Comparison of ENCODE assay signal across 19 cellular contexts in the genomic region with DNA sequence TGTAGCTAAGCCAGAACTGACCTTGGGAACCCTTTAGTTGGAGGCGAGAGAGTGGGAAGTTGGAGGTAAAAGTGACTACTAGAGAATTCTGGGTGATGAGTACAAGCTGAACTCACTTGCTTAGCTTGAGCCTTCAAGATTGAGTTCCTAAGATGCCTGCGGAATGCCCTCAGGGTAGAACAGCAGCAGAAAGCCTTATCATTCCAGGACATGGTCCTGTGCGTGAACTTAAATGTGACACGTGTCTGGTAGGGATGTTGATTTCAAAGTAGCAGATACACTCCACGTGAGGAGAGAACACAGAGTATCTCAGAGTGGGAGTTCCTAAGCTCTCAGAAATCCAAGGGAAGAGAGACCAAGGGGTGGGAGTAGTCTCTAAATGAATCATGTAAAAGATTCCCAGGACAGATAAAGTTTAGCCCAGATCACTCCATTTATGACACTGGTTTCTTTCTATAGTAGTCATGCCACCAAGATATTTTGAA.
DNase-seq lines count a peak whose midpoint lies in the region; ATAC-seq, FAIRE-seq and TF ChIP-seq lines count a peak whose summit lies in the region.
"Had no signal": no experiment of that assay in that cellular context is flagged by ENCODE, and none has a peak within 500 bp of the region (broad histone marks: within the 10 kb centered on the region; RNA-seq: fewer than 3 reads in every experiment).

No MANE protein-coding gene starts in this region.

- FAIRE-seq in HepG2 (lab: Jason Lieb, UNC): no peak
- no peak for FAIRE-seq in kidney (lab: Jason Lieb, UNC)
- FAIRE-seq: urothelium cell line had no signal

- H4K20me1 ChIP-seq in HepG2 (ENCODE audit: insufficient read depth, low read length): no peaks in the 10 kb centered on the region
- no peaks in the 10 kb centered on the region for H4K20me1 ChIP-seq in OCI-LY3 (ENCODE audit: insufficient read depth, low read length)

- H2AFZ ChIP-seq in HepG2 (ENCODE audit: low read length): no peak overlapping the region
- peak overlapping the region; percentile 33; the same call in 1 of the 2 replicates for H2AFZ ChIP-seq in OCI-LY3 (ENCODE audit: low read depth, low read length)

- H3K27me3 ChIP-seq in liver (ENCODE audit: control insufficient read depth in 4 of 4, insufficient read depth in 4 of 4, low read length in 3 of 4) (no peaks in the 10 kb centered on the region), HepG2 (ENCODE audit: control insufficient read depth in 1 of 2, insufficient read depth in 2 of 2, low read length in 2 of 2) (no peaks in the 10 kb centered on the region), OCI-LY3 (ENCODE audit: low read depth, low read length) (no peaks in the 10 kb centered on the region)

- no peaks in the 10 kb centered on the region for H3K9me3 ChIP-seq in liver (ENCODE audit: control insufficient read depth in 4 of 4, low read length in 3 of 4)
- no peaks in the 10 kb centered on the region for H3K9me3 ChIP-seq in HepG2 (ENCODE audit: low read length)
- peaks cover 11% of the 10 kb centered on the region; the same call in 1 of the 2 replicates for H3K9me3 ChIP-seq in OCI-LY3 (ENCODE audit: insufficient read depth, low read length)
- H3K9me3 ChIP-seq in kidney (ENCODE audit: control insufficient read depth in 1 of 2, low read length in 2 of 2): no peaks in the 10 kb centered on the region
- H3K9me3 ChIP-seq: HAP-1 had no signal

- ATAC-seq in HepG2: no peak
- no peak for ATAC-seq in GM19328 (IDR thresholded peaks at IDR 0.05; ENCODE audit: unreplicated experiment)
- ATAC-seq in GM18502 (IDR thresholded peaks at IDR 0.05; ENCODE audit: poor library complexity, unreplicated experiment): no peak
- ATAC-seq: stimulated activated memory B cell treated with anti-CD40 and anti-IgM and Interleukin-4, amounts not matched to agents 10 μg/mL and 1 μg/mL and 100 μg/mL, for 72 hours had no signal

- H3K79me2 ChIP-seq in HepG2 (ENCODE audit: insufficient read depth, low read length) (no peaks in the 10 kb centered on the region), OCI-LY3 (ENCODE audit: low read length) (no peaks in the 10 kb centered on the region)

- 65% methylated on average over 5 of the region's 5 CpGs for WGBS in liver
- 36% methylated on average over 5 of the region's 5 CpGs for WGBS in HepG2 (ENCODE audit: low lambda C conversion rate)

- TF ChIP-seq RAD21 in liver (IDR thresholded peaks at IDR 0.05) (no peak), HepG2 (CRISPR knock-in tag; IDR thresholded peaks at IDR 0.05) (no peak)

- H3K4me3 ChIP-seq in liver (ENCODE audit: low read depth in 1 of 3, low read length in 3 of 3): no peak overlapping the region
- no peak overlapping the region for H3K4me3 ChIP-seq in HepG2 (replicated peaks in 1 of 3; ENCODE audit: insufficient read depth in 1 of 3, low read depth in 2 of 3, low read length in 3 of 3)
- H3K4me3 ChIP-seq in OCI-LY3 (ENCODE audit: low read length): peak overlapping the region; percentile 63
- H3K4me3 ChIP-seq in kidney (ENCODE audit: low read length in 2 of 2): peak overlapping the region; percentile 12 to 53
- H3K4me3 ChIP-seq: HAP-1 had no signal

- POLR2A ChIA-PET in HepG2 (lab: Yijun Ruan, JAX): no interaction called here

- no peak for TF ChIP-seq POLR2A in HepG2 (IDR thresholded peaks at IDR 0.05; ENCODE audit: insufficient read depth in 1 of 2, low read depth in 2 of 2, low read length in 2 of 2)

- TF ChIP-seq EP300 in HepG2 (IDR thresholded peaks at IDR 0.05; ENCODE audit: low read depth in 2 of 2, low read length in 2 of 2) (no peak), HepG2 (CRISPR knock-in tag; IDR thresholded peaks at IDR 0.05; ENCODE audit: borderline replicate concordance) (no peak)

- H3K4me2 ChIP-seq in HepG2 (ENCODE audit: low read depth, low read length): no peak overlapping the region
- H3K4me2 ChIP-seq in OCI-LY3 (ENCODE audit: low read length): peak overlapping the region; percentile 80

- H3K4me1 ChIP-seq in liver (ENCODE audit: control insufficient read depth in 4 of 4, insufficient read depth in 4 of 4, low read length in 3 of 4) (peaks cover 0 to 15% (median 14%) of the 10 kb centered on the region in 4 donors), HepG2 (ENCODE audit: insufficient read depth, low read length) (no peaks in the 10 kb centered on the region; the same call in 1 of the 2 replicates), OCI-LY3 (ENCODE audit: low read length) (peaks cover 46% of the 10 kb centered on the region), kidney (ENCODE audit: control insufficient read depth in 1 of 2, insufficient read depth in 1 of 2, low read depth in 1 of 2, low read length in 2 of 2) (peaks cover 12 to 13% of the 10 kb centered on the region in 2 donors)
- H3K4me1 ChIP-seq: HAP-1 had no signal

- DNase-seq in HepG2 (ENCODE audit: low spot score): no peak
- DNase-seq in kidney: no peak
- no peak for DNase-seq in hippocampal formation (lab: John Stamatoyannopoulos, UW)
- no peak for DNase-seq in NCI-H1417 (lab: John Stamatoyannopoulos, UW)
- DNase-seq: activated CD4-positive, alpha-beta T cell treated with anti-CD3 and anti-CD28 coated beads for 48 hours; amniotic stem cell; COR-L47; glutamatergic neuron; naive B cell; NCI-H1930; NCI-H748 treated with DMSO at 0.1 percent for 48 hours; T-helper 2 cell had no signal

- H3K36me3 ChIP-seq in liver (ENCODE audit: control insufficient read depth in 4 of 4, insufficient read depth in 3 of 4, low read depth in 1 of 4, low read length in 3 of 4): no peaks in the 10 kb centered on the region
- H3K36me3 ChIP-seq in HepG2 (replicated peaks in 1 of 2; ENCODE audit: control insufficient read depth in 1 of 2, insufficient read depth in 2 of 2, low read length in 2 of 2): no peaks in the 10 kb centered on the region
- peaks cover 22% of the 10 kb centered on the region for H3K36me3 ChIP-seq in OCI-LY3 (replicated peaks; ENCODE audit: low read depth, low read length)
- H3K36me3 ChIP-seq in kidney (ENCODE audit: control insufficient read depth in 1 of 2, insufficient read depth in 2 of 2, low read length in 2 of 2): no peaks in the 10 kb centered on the region
- H3K36me3 ChIP-seq: HAP-1 had no signal

- in situ Hi-C loops in HepG2 (cut with HindIII; ENCODE audit: extremely low pct_ligation_motif_present, low pct_unique_long_range_greater_than_20kb): no loop called here

- H3K9ac ChIP-seq in liver (ENCODE audit: low read depth in 1 of 2, low read length in 2 of 2) (no peak overlapping the region), HepG2 (ENCODE audit: insufficient read depth, low read depth, low read length) (no peak overlapping the region), OCI-LY3 (ENCODE audit: low read length) (peak overlapping the region; percentile 55), kidney (ENCODE audit: low read length in 2 of 2) (peak overlapping the region in 1 of 2 donors; percentile 15)

- TF ChIP-seq CTCF in liver (IDR thresholded peaks at IDR 0.05; ENCODE audit: low read depth, low read length, missing input control): no peak
- TF ChIP-seq CTCF in HepG2 (CRISPR knock-in tag; IDR thresholded peaks at IDR 0.05): no peak
- no peak for TF ChIP-seq CTCF in OCI-LY3 (IDR thresholded peaks at IDR 0.05; ENCODE audit: low read depth, low read length)
- no peak for TF ChIP-seq CTCF in kidney (IDR thresholded peaks at IDR 0.05; ENCODE audit: borderline replicate concordance, extremely low read depth, insufficient read depth)

- intact Hi-C loops in HepG2 (cut with micrococcal nuclease; ENCODE audit: unreplicated experiment) (no loop called here), kidney (cut with DNase I) (no loop called here)

- no TSS peak for BruUV-seq in HepG2 (replicated peaks; lab: Mats Ljungman, UMichigan)

- H3K27ac ChIP-seq in liver (ENCODE audit: low read depth in 1 of 2, low read length in 2 of 2) (peak overlapping the region; percentile 77 to 95), HepG2 (ENCODE audit: extremely low read length, insufficient read depth, low read length) (no peak overlapping the region), OCI-LY3 (ENCODE audit: low read length) (peak overlapping the region; percentile 80), kidney (ENCODE audit: low read depth in 2 of 2, low read length in 2 of 2) (peak overlapping the region; percentile 84 to 86)

- CTCF ChIA-PET in HepG2 (lab: Yijun Ruan, JAX; ENCODE audit: low intra/inter-chr PET ratio, low total read pairs): no interaction called here

TF ChIP-seq in liver, 16 proteins besides CTCF, POLR2A, EP300 and RAD21:
- TF ChIP-seq HNF4A (conservative IDR thresholded peaks at IDR 0.05) (no peak), GABPA (IDR thresholded peaks at IDR 0.05 in 1 of 2, conservative IDR thresholded peaks at IDR 0.05 in 1 of 2) (no peak), SP1 (IDR thresholded peaks at IDR 0.05) (no peak), TAF1 (conservative IDR thresholded peaks at IDR 0.05) (no peak), HNF4G (IDR thresholded peaks at IDR 0.05) (no peak)
TF ChIP-seq in liver: peak in this region for 0.

TF ChIP-seq in HepG2, 621 proteins besides CTCF, POLR2A, EP300 and RAD21 (continues in another document):
- TF ChIP-seq YEATS4 (CRISPR knock-in tag; IDR thresholded peaks at IDR 0.05; ENCODE audit: borderline replicate concordance): no peak
- TF ChIP-seq ZNF557 (CRISPR knock-in tag; IDR thresholded peaks at IDR 0.05): no peak
- no peak for TF ChIP-seq SETDB1 (CRISPR knock-in tag; IDR thresholded peaks at IDR 0.05; ENCODE audit: borderline replicate concordance)
- TF ChIP-seq NFE2L2 (IDR thresholded peaks at IDR 0.05; ENCODE audit: low read length): no peak
- no peak for TF ChIP-seq ASH2L (IDR thresholded peaks at IDR 0.05; ENCODE audit: insufficient read length, low read depth, low read length)
- TF ChIP-seq, protein P1, sequence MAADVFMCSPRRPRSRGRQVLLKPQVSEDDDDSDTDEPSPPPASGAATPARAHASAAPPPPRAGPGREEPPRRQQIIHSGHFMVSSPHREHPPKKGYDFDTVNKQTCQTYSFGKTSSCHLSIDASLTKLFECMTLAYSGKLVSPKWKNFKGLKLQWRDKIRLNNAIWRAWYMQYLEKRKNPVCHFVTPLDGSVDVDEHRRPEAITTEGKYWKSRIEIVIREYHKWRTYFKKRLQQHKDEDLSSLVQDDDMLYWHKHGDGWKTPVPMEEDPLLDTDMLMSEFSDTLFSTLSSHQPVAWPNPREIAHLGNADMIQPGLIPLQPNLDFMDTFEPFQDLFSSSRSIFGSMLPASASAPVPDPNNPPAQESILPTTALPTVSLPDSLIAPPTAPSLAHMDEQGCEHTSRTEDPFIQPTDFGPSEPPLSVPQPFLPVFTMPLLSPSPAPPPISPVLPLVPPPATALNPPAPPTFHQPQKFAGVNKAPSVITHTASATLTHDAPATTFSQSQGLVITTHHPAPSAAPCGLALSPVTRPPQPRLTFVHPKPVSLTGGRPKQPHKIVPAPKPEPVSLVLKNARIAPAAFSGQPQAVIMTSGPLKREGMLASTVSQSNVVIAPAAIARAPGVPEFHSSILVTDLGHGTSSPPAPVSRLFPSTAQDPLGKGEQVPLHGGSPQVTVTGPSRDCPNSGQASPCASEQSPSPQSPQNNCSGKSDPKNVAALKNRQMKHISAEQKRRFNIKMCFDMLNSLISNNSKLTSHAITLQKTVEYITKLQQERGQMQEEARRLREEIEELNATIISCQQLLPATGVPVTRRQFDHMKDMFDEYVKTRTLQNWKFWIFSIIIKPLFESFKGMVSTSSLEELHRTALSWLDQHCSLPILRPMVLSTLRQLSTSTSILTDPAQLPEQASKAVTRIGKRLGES (CRISPR knock-in tag; IDR thresholded peaks at IDR 0.05; ENCODE audit: borderline replicate concordance): no peak
- TF ChIP-seq ZNF44 (CRISPR knock-in tag; IDR thresholded peaks at IDR 0.05): no peak

Comparison
In these comparisons a context has a peak if more than half of its experiments do, and no peak if none do; other contexts are left out.
1. H3K4me3 ChIP-seq: peak in OCI-LY3 (single experiment) and kidney (2 of 2); none in liver (0 of 3) and HepG2 (0 of 3).